2 cellular contexts compared by ENCODE assay signal in the genomic region with DNA sequence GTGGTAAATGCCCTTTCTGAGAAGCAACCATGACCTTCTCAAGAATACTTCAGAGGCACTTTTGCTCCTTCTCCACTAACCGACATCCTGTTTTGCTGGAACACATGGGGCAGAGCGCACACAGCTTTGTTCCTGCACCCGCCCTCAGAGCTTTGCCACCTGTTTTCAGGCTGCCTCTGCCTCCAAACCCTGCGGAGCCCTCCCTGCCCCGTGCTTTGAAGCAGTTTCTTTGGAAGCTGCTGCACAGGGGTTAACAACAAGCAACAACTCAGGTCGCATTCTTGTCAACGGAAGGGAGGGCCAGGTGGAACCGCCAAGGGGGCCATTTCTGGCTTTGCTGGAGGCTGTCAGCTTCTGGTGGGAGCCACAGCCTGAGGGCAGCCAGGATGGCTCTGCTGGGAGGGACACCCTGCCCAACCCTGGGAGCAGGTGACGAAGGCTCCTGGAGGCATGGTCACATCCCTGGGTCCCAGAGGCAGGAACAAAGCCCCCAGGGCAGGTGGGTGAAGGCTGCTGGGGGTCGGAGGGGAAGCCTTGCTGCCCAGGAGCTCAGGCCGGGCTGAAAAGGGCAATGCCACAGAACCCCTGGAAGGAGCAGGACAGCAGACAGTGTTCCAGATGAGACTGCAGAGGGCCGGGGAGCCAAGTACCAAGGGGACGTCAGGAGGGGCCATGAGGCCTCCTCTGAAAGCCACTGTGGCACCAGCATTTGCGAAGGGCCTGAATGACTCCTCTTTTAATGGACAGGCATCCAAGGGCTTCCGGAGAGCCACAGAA.
TF ChIP-seq lines count a peak whose summit lies in the region.

No MANE protein-coding gene starts in this region.

TF ChIP-seq in GM12891, 5 proteins besides CTCF, POLR2A, EP300 and RAD21:
- TF ChIP-seq TAF1 (IDR thresholded peaks at IDR 0.05; ENCODE audit: low read depth, low read length) (no peak), POLR2AphosphoS5 (IDR thresholded peaks at IDR 0.05; ENCODE audit: low read depth, low read length) (no peak), PAX5 (IDR thresholded peaks at IDR 0.05; ENCODE audit: insufficient read depth, low read length, severe bottlenecking) (no peak), POU2F2 (IDR thresholded peaks at IDR 0.05; ENCODE audit: low read depth, low read length) (no peak), SPI1 (IDR thresholded peaks at IDR 0.05; ENCODE audit: low read depth, low read length) (no peak)

TF ChIP-seq in GM12878, 131 proteins besides CTCF, POLR2A, EP300 and RAD21:
- TF ChIP-seq SMAD1 (IDR thresholded peaks at IDR 0.05; ENCODE audit: low read depth, partially characterized antibody) = no peak
- TF ChIP-seq MXI1 (IDR thresholded peaks at IDR 0.05; ENCODE audit: low read depth, low read length) = no peak
- TF ChIP-seq, protein P1, sequence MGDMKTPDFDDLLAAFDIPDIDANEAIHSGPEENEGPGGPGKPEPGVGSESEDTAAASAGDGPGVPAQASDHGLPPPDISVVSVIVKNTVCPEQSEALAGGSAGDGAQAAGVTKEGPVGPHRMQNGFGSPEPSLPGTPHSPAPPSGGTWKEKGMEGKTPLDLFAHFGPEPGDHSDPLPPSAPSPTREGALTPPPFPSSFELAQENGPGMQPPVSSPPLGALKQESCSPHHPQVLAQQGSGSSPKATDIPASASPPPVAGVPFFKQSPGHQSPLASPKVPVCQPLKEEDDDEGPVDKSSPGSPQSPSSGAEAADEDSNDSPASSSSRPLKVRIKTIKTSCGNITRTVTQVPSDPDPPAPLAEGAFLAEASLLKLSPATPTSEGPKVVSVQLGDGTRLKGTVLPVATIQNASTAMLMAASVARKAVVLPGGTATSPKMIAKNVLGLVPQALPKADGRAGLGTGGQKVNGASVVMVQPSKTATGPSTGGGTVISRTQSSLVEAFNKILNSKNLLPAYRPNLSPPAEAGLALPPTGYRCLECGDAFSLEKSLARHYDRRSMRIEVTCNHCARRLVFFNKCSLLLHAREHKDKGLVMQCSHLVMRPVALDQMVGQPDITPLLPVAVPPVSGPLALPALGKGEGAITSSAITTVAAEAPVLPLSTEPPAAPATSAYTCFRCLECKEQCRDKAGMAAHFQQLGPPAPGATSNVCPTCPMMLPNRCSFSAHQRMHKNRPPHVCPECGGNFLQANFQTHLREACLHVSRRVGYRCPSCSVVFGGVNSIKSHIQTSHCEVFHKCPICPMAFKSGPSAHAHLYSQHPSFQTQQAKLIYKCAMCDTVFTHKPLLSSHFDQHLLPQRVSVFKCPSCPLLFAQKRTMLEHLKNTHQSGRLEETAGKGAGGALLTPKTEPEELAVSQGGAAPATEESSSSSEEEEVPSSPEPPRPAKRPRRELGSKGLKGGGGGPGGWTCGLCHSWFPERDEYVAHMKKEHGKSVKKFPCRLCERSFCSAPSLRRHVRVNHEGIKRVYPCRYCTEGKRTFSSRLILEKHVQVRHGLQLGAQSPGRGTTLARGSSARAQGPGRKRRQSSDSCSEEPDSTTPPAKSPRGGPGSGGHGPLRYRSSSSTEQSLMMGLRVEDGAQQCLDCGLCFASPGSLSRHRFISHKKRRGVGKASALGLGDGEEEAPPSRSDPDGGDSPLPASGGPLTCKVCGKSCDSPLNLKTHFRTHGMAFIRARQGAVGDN (IDR thresholded peaks at IDR 0.05) = no peak; the same call in 1 of the 2 replicates
- TF ChIP-seq SP1 (IDR thresholded peaks at IDR 0.05; ENCODE audit: low read depth, low read length) = no peak
- no peak for TF ChIP-seq ZNF217 (IDR thresholded peaks at IDR 0.05)
- no peak for TF ChIP-seq KDM1A (IDR thresholded peaks at IDR 0.05; ENCODE audit: borderline replicate concordance)
- no peak for TF ChIP-seq EZH2 (IDR thresholded peaks at IDR 0.05; ENCODE audit: borderline replicate concordance, control insufficient read depth, low read depth, low read length)
- no peak for TF ChIP-seq SUPT20H (IDR thresholded peaks at IDR 0.05; ENCODE audit: borderline replicate concordance, control insufficient read depth, low read depth, low read length)
- no peak for TF ChIP-seq FOXM1 (IDR thresholded peaks at IDR 0.05; ENCODE audit: low read depth, low read length)
- no peak for TF ChIP-seq YY1 (IDR thresholded peaks at IDR 0.05; ENCODE audit: low read depth, low read length)
- TF ChIP-seq, protein P2, sequence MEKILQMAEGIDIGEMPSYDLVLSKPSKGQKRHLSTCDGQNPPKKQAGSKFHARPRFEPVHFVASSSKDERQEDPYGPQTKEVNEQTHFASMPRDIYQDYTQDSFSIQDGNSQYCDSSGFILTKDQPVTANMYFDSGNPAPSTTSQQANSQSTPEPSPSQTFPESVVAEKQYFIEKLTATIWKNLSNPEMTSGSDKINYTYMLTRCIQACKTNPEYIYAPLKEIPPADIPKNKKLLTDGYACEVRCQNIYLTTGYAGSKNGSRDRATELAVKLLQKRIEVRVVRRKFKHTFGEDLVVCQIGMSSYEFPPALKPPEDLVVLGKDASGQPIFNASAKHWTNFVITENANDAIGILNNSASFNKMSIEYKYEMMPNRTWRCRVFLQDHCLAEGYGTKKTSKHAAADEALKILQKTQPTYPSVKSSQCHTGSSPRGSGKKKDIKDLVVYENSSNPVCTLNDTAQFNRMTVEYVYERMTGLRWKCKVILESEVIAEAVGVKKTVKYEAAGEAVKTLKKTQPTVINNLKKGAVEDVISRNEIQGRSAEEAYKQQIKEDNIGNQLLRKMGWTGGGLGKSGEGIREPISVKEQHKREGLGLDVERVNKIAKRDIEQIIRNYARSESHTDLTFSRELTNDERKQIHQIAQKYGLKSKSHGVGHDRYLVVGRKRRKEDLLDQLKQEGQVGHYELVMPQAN (conservative IDR thresholded peaks at IDR 0.05) = no peak
- no peak for TF ChIP-seq ZSCAN29 (IDR thresholded peaks at IDR 0.05)
- no peak for TF ChIP-seq SPI1 (IDR thresholded peaks at IDR 0.05; ENCODE audit: borderline replicate concordance, insufficient read depth, low read depth, low read length)
- TF ChIP-seq TBL1XR1 (IDR thresholded peaks at IDR 0.05; ENCODE audit: low read depth, low read length) = no peak
- TF ChIP-seq BMI1 (IDR thresholded peaks at IDR 0.05; ENCODE audit: borderline replicate concordance) = no peak
- no peak for TF ChIP-seq CREM (IDR thresholded peaks at IDR 0.05; ENCODE audit: low read depth)
- TF ChIP-seq YBX1 (IDR thresholded peaks at IDR 0.05) = no peak
- TF ChIP-seq RUNX3 (IDR thresholded peaks at IDR 0.05; ENCODE audit: low read length) = no peak
TF ChIP-seq in GM12878: peak in this region for 0.
